Comparison of ENCODE assay signal across 33 cellular contexts in genomic region chr15:47933865-47934264, GRCh38.
"Had no signal": no experiment of that assay in that cellular context is flagged by ENCODE, and none has a peak within 500 bp of the region (broad histone marks: within the 10 kb centered on the region; RNA-seq: fewer than 3 reads in every experiment).

No MANE protein-coding gene starts in this region.

- H3K4me3 ChIP-seq: MG63, PC-9, SJCRH30, SK-N-MC had no signal

- DNase-seq: Kasumi-1, MG63, NCI-H1048, NCI-H1092 treated with DMSO at 0.1 percent for 48 hours, NCI-H1105 treated with DMSO at 0.1 percent for 48 hours, NCI-H1417, NCI-H1436, NCI-H146, NCI-H1694, NCI-H187, NCI-H1930, NCI-H2029 treated with DMSO at 0.1 percent for 48 hours, NCI-H2081 treated with DMSO at 0.1 percent for 48 hours, NCI-H2107, NCI-H2171, NCI-H226, NCI-H446 treated with DMSO at 0.1 percent for 48 hours, NCI-H510A, NCI-H524, NCI-H526, NCI-H69, NCI-H748 treated with DMSO at 0.1 percent for 48 hours, PC-9, SHP77, SIG-M5, T-cell had no signal

- H3K9me3 ChIP-seq: MG63, SJCRH30 had no signal

- H3K4me1 ChIP-seq: SJCRH30 had no signal

- H2AFZ ChIP-seq: PC-9 had no signal

- H3K4me2 ChIP-seq: PC-9 had no signal

- ATAC-seq: Panc1, Right ventricle myocardium inferior, SK-N-SH treated with all-trans-retinoic acid at 6 μM for 48 hours, T-cell had no signal

- FAIRE-seq: RCC 7860 had no signal

- H3K36me3 ChIP-seq: MG63, SJCRH30 had no signal

- H3K27me3 ChIP-seq: MG63 had no signal

- H3K27ac ChIP-seq: PC-9, RWPE1, SJCRH30, SK-N-MC had no signal
